In the genomic region with DNA sequence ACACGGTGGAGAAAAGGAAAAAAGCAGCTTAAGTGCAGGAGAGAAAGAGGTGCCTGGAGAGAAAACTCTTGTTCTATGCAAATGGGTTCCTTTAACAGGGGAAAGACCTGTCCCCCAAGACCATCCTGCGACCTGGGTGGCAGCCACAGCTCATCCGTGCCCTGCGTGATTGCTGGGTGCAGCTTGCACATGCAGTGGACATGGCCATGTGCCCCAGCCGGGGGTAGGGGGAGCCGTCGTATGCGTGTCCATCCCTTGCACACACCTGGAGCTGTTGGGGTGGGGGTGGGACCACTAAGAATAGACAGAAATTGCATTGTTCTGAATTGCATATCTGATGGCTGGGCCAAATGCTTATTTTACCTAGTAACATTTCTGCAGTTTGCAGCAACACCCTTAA, we compare ENCODE assay signal across 11 cellular contexts.
"Had no signal": no experiment of that assay in that cellular context is flagged by ENCODE, and none has a peak within 500 bp of the region (broad histone marks: within the 10 kb centered on the region; RNA-seq: fewer than 3 reads in every experiment).

No MANE protein-coding gene starts in this region.

- H3K9me3 ChIP-seq: HAP-1 had no signal

- H3K27ac Mint-ChIP-seq: GM23338, H9, HFFc6 had no signal

- H3K27ac ChIP-seq: GM23248 had no signal

- H3K4me3 ChIP-seq: GM23248, GM23338, HAP-1 had no signal

- H3K9ac ChIP-seq: GM23248 had no signal

- H3K36me3 ChIP-seq: HAP-1 had no signal

- H3K4me1 Mint-ChIP-seq: GM23338 had no signal

- DNase-seq: GM23248, GOT3, H7, H9, HCEC 1CT, HFFc6 had no signal

- H3K4me1 ChIP-seq: HAP-1 had no signal

- FAIRE-seq: H1, H54 had no signal

- ATAC-seq: GM23338, HCT116 had no signal

- H3K9me3 Mint-ChIP-seq: GM23338, HFFc6 had no signal

- H3K4me3 Mint-ChIP-seq: GM23338, H9, HFFc6 had no signal
